ENCODE assay signal across 8 cellular contexts in the genomic region with DNA sequence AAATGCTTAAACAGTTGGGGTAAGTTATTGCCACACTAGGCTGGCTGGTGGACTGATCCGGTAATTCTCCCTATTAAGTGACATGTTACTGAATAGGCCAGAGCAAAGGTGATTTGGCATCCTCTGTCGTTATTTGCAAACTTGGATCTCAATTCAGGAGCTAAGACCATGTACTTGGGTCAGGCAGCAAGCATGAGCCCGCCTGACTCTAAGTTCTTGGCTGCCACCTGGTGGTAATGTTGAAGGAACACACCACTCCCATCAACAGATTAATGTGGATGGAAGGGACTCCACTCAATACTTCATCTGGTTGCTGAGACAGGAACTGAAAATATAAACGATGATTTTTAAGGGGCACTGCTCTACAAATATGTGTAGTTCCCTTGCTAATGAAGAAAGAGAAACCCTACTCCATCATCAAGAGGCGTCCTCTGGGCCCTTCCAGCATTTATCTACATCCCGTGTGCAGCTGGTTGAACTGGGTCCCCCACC.
DNase-seq lines count a peak whose midpoint lies in the region; ATAC-seq and TF ChIP-seq lines count a peak whose summit lies in the region.

No MANE protein-coding gene starts in this region.

- H3K27ac ChIP-seq in right cardiac atrium (ENCODE audit: low read length) = no peak overlapping the region
- no peak overlapping the region for H3K27ac ChIP-seq in gastrocnemius medialis

- no peaks in the 10 kb centered on the region for H3K27me3 ChIP-seq in right cardiac atrium (ENCODE audit: control insufficient read depth, insufficient read depth)
- H3K27me3 ChIP-seq in gastrocnemius medialis = no peaks in the 10 kb centered on the region

- ATAC-seq in HG02759 (IDR thresholded peaks at IDR 0.05; ENCODE audit: unreplicated experiment) (peak; percentile 89), right cardiac atrium (peak; percentile 89 to 90), gastrocnemius medialis (peak; percentile 79 to 95), HG03196 (IDR thresholded peaks at IDR 0.05; ENCODE audit: unreplicated experiment) (no peak)

- no peak for TF ChIP-seq POLR2A in gastrocnemius medialis (IDR thresholded peaks at IDR 0.05)

- TF ChIP-seq CTCF in GM12874 (IDR thresholded peaks at IDR 0.05; ENCODE audit: insufficient read depth, low read depth, low read length) (peak; percentile 63), gastrocnemius medialis (IDR thresholded peaks at IDR 0.05 in 4 of 5, conservative IDR thresholded peaks at IDR 0.05 in 1 of 5) (peak; percentile 63 to 81 (median 74))

- intact Hi-C loops in right cardiac atrium (cut with DNase I) = loop anchor here (2.0 to 10.0 kb wide), 5 partner anchors 192 to 405 kb away; no protein-coding TSS in a partner anchor
- intact Hi-C loops in gastrocnemius medialis (cut with DNase I; ENCODE audit: low total_unique reads) = loop anchor here (1.0 to 5.0 kb wide), 2 partner anchors 253 to 1942 kb away; no protein-coding TSS in a partner anchor

- no peaks in the 10 kb centered on the region for H3K4me1 ChIP-seq in right cardiac atrium (ENCODE audit: control insufficient read depth, insufficient read depth, low read length)
- H3K4me1 ChIP-seq in gastrocnemius medialis = peaks cover 9 to 11% of the 10 kb centered on the region in 2 donors

- peak; percentile 4 for DNase-seq in NCI-H1436 treated with DMSO at 0.1 percent for 48 hours (lab: John Stamatoyannopoulos, UW)
- peak in 4 of 5 experiments; percentile 13 to 80 (median 44) for DNase-seq in T-helper 2 cell
- DNase-seq in anterior cingulate cortex (lab: John Stamatoyannopoulos, UW) = peak in 51 of 58 donors; percentile 0 to 85 (median 35)
- peak in 2 of 3 donors; percentile 28 to 58 for DNase-seq in right cardiac atrium
- DNase-seq in gastrocnemius medialis = peak; percentile 30 to 47

- no peak overlapping the region for H3K4me3 ChIP-seq in right cardiac atrium (ENCODE audit: low read length)
- no peak overlapping the region for H3K4me3 ChIP-seq in gastrocnemius medialis

- 26% methylated on average over 6 of the region's 6 CpGs for WGBS in right cardiac atrium

- in situ Hi-C loops in gastrocnemius medialis (cut with MboI; ENCODE audit: low sequenced_read_pairs in 4 of 4) = loop anchor here (5.0 to 25.0 kb wide), 9 partner anchors 65 to 1947 kb away; no protein-coding TSS in a partner anchor

- no peaks in the 10 kb centered on the region for H3K36me3 ChIP-seq in gastrocnemius medialis

- H3K9me3 ChIP-seq in right cardiac atrium (ENCODE audit: control insufficient read depth, low read length) (no peaks in the 10 kb centered on the region), gastrocnemius medialis (no peaks in the 10 kb centered on the region)
